Comparison of ENCODE assay signal across 16 cellular contexts in the genomic region with DNA sequence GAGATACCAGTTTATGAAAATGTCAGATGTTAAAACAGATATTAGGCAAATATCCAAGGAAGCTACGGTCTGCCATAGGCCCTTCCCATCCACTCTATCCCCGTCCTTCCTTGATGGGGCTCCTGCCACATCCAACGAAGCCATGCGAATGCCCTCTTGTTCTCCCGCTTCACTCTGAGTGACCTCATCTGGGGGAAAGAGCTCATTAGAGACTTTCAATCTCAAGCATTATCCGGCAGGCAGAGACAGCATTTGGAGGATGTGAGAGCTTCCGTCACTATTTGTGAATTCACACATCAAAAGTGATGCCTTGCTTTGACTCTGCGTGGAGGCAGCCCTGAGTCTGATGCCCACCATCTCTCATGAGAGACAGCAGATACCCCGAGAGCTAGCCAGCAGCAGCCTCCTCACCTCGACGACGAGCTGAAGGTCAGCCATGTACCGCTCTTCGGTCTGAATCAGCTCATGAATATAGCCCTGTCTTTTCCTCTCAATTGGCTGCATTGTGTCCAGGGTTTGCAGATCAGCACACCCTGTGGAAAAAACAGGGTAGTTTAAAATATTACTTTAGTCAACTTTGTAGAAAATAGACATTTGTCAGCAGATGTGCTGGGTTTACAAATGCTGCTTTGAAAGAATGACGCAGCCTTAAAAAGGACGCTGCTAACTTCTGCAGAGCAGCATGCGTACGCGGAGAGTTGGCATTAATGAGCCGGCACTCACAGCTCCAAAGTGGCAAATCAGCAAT. TPM values are rescaled to one million over a fixed set of nuclear protein-coding genes. Genes with fewer than 3 reads are reported as not detected.
"Had no signal": no experiment of that assay in that cellular context is flagged by ENCODE, and none has a peak within 500 bp of the region (broad histone marks: within the 10 kb centered on the region; RNA-seq: fewer than 3 reads in every experiment).

No MANE protein-coding gene starts in this region.

- H3K27ac Mint-ChIP-seq: activated naive CD4-positive, alpha-beta T cell treated with anti-CD3 and anti-CD28 coated beads, Interleukin-2, amount 50 U/mL, for 24 hours; activated T-helper 2 cell treated with anti-CD3 and anti-CD28 coated beads, Interferon-gamma antibody, Interleukin-2, Interleukin-4, amounts not matched to agents 10 μg/mL and 5 μg/mL and 100 μg/mL, durations not matched to agents 14 hours and 24 hours and 36 hours; stimulated activated effector memory CD8-positive, alpha-beta T cell treated with anti-CD3 and anti-CD28 coated beads, Interleukin-12 subunit alpha, Interleukin-12 subunit beta, amount 100 ng/mL, for 72 hours; type B pancreatic cell; WTC11 had no signal

- H3K4me1 ChIP-seq: gastrocnemius medialis, right atrium auricular region had no signal

- H3K4me1 Mint-ChIP-seq: stimulated activated effector memory CD8-positive, alpha-beta T cell treated with anti-CD3 and anti-CD28 coated beads, Interleukin-12 subunit alpha, Interleukin-12 subunit beta, amount 100 ng/mL, for 72 hours; WTC11 had no signal

- H3K27me3 ChIP-seq: gastrocnemius medialis, right atrium auricular region had no signal

- ATAC-seq: gastrocnemius medialis; stimulated activated effector memory CD8-positive, alpha-beta T cell treated with anti-CD3 and anti-CD28 coated beads, Interleukin-12 subunit alpha, Interleukin-12 subunit beta, amount 100 ng/mL, for 72 hours; WTC11 had no signal

- FAIRE-seq: colon, kidney, small intestine had no signal

- H3K4me3 Mint-ChIP-seq: activated naive CD4-positive, alpha-beta T cell treated with anti-CD3 and anti-CD28 coated beads, Interleukin-2, amount 50 U/mL, for 24 hours; stimulated activated effector memory CD8-positive, alpha-beta T cell treated with anti-CD3 and anti-CD28 coated beads, Interleukin-12 subunit alpha, Interleukin-12 subunit beta, amount 100 ng/mL, for 72 hours; type B pancreatic cell; WTC11 had no signal

- H3K9me3 ChIP-seq: gastrocnemius medialis, right atrium auricular region, SK-N-SH had no signal

- DNase-seq: activated CD4-positive, alpha-beta T cell treated with anti-CD3 and anti-CD28 coated beads, Interleukin-2, amount 50 U/mL, for 1 hour; activated T-cell treated with anti-CD3 and anti-CD28 coated beads for 4 hours; gastrocnemius medialis; kidney; SK-N-SH; small intestine had no signal

- H3K27me3 Mint-ChIP-seq: activated naive CD4-positive, alpha-beta T cell treated with anti-CD3 and anti-CD28 coated beads, Interleukin-2, amount 50 U/mL, for 24 hours; type B pancreatic cell had no signal

- H3K36me3 Mint-ChIP-seq: WTC11 had no signal

- H3K4me3 ChIP-seq: gastrocnemius medialis, right atrium auricular region had no signal

- H3K27ac ChIP-seq: gastrocnemius medialis, right atrium auricular region had no signal

RNA-seq across cellular contexts. Expression of a gene that starts 45.9 kb away (rescaled TPM):
- total RNA-seq: activated CD8-positive, alpha-beta memory T cell treated with anti-CD3 and anti-CD28 coated beads for 36 hours; activated T-helper 2 cell treated with anti-CD3 and anti-CD28 coated beads, Interferon-gamma antibody, Interleukin-2, Interleukin-4, amounts not matched to agents 10 μg/mL and 5 μg/mL and 100 μg/mL, durations not matched to agents 14 hours and 24 hours and 36 hours; myocyte; T-helper 1 cell treated with Interleukin-12 subunit alpha and Interleukin-12 subunit beta and Interleukin-4 antibody, amounts not matched to agents 30 ng/mL and 1 ng/mL, for 36 hours had no signal
